Comparison of ENCODE assay signal across 20 cellular contexts in genomic region chr7:128067983-128068382, GRCh38. TPM values are rescaled to one million over a fixed set of nuclear protein-coding genes. Genes with fewer than 3 reads are reported as not detected.
DNase-seq lines count a peak whose midpoint lies in the region; ATAC-seq and TF ChIP-seq lines count a peak whose summit lies in the region.
"Had no signal": no experiment of that assay in that cellular context is flagged by ENCODE, and none has a peak within 500 bp of the region (broad histone marks: within the 10 kb centered on the region; RNA-seq: fewer than 3 reads in every experiment).

No MANE protein-coding gene starts in this region.

- in situ Hi-C loops in gastrocnemius medialis (cut with MboI; ENCODE audit: low sequenced_read_pairs in 4 of 4): no loop called here

- H3K36me3 Mint-ChIP-seq in activated naive CD8-positive, alpha-beta T cell treated with anti-CD3 and anti-CD28 coated beads, Interleukin-2, amount 10 ng/mL, durations not matched to agents 7 days and 5 days: peaks cover 6% of the 10 kb centered on the region
- peaks cover 19% of the 10 kb centered on the region for H3K36me3 Mint-ChIP-seq in activated naive CD8-positive, alpha-beta T cell treated with anti-CD3 and anti-CD28 coated beads for 36 hours
- H3K36me3 Mint-ChIP-seq in natural killer cell treated with Interleukin-12 subunit alpha and Interleukin-12 subunit beta and Interleukin-15 and Interleukin-18, amount 100 ng/mL, for 72 hours: no peaks in the 10 kb centered on the region

- POLR2A ChIA-PET in activated naive CD8-positive, alpha-beta T cell treated with anti-CD3 and anti-CD28 coated beads, Interleukin-2, amount 10 ng/mL, durations not matched to agents 7 days and 5 days (lab: Charles Lee): interaction anchor here (1.6 kb wide), 1 partner anchor 9 kb away, joined by 7 read pairs; no protein-coding TSS in a partner anchor

- no peak for ATAC-seq in activated naive CD8-positive, alpha-beta T cell treated with anti-CD3 and anti-CD28 coated beads, Interleukin-2, amount 10 ng/mL, durations not matched to agents 7 days and 5 days (ENCODE audit: low read depth)
- ATAC-seq in right lobe of liver (no peak), gastrocnemius medialis (no peak)
- no peak for ATAC-seq in natural killer cell treated with Interleukin-12 subunit alpha and Interleukin-12 subunit beta and Interleukin-15 and Interleukin-18, amount 100 ng/mL, for 72 hours
- ATAC-seq: A549; CD8-positive, alpha-beta T cell; HepG2 had no signal

- no peaks in the 10 kb centered on the region for H3K9me3 Mint-ChIP-seq in activated naive CD8-positive, alpha-beta T cell treated with anti-CD3 and anti-CD28 coated beads, Interleukin-2, amount 10 ng/mL, durations not matched to agents 7 days and 5 days
- H3K9me3 Mint-ChIP-seq in activated naive CD8-positive, alpha-beta T cell treated with anti-CD3 and anti-CD28 coated beads for 36 hours: no peaks in the 10 kb centered on the region
- H3K9me3 Mint-ChIP-seq in natural killer cell treated with Interleukin-12 subunit alpha and Interleukin-12 subunit beta and Interleukin-15 and Interleukin-18, amount 100 ng/mL, for 72 hours: no peaks in the 10 kb centered on the region
- H3K9me3 Mint-ChIP-seq: CD8-positive, alpha-beta T cell had no signal

- H3K36me3 ChIP-seq in right lobe of liver (peaks cover 0 to 2% (median 0%) of the 10 kb centered on the region in 4 donors), gastrocnemius medialis (no peaks in the 10 kb centered on the region)
- H3K36me3 ChIP-seq: HAP-1 had no signal

- H3K27me3 Mint-ChIP-seq in activated naive CD8-positive, alpha-beta T cell treated with anti-CD3 and anti-CD28 coated beads, Interleukin-2, amount 10 ng/mL, durations not matched to agents 7 days and 5 days: no peaks in the 10 kb centered on the region
- H3K27me3 Mint-ChIP-seq in activated naive CD8-positive, alpha-beta T cell treated with anti-CD3 and anti-CD28 coated beads for 36 hours: no peaks in the 10 kb centered on the region
- no peaks in the 10 kb centered on the region for H3K27me3 Mint-ChIP-seq in natural killer cell treated with Interleukin-12 subunit alpha and Interleukin-12 subunit beta and Interleukin-15 and Interleukin-18, amount 100 ng/mL, for 72 hours

- WGBS in right lobe of liver (ENCODE audit: insufficient coverage, low coverage, low lambda C conversion rate, missing lambda C conversion rate): 73% methylated on average over 3 of the region's 5 CpGs

- intact Hi-C loops in right lobe of liver (cut with DNase I): no loop called here
- intact Hi-C loops in gastrocnemius medialis (cut with DNase I; ENCODE audit: low total_unique reads): no loop called here

- H3K4me3 ChIP-seq in NB4 (ENCODE audit: low read depth, low read length) (no peak overlapping the region), right lobe of liver (no peak overlapping the region), gastrocnemius medialis (no peak overlapping the region)
- H3K4me3 ChIP-seq: A549, HAP-1 had no signal

- H3K4me3 Mint-ChIP-seq in activated naive CD8-positive, alpha-beta T cell treated with anti-CD3 and anti-CD28 coated beads, Interleukin-2, amount 10 ng/mL, durations not matched to agents 7 days and 5 days: no peak overlapping the region
- H3K4me3 Mint-ChIP-seq in activated naive CD8-positive, alpha-beta T cell treated with anti-CD3 and anti-CD28 coated beads for 36 hours: no peak overlapping the region
- H3K4me3 Mint-ChIP-seq in natural killer cell treated with Interleukin-12 subunit alpha and Interleukin-12 subunit beta and Interleukin-15 and Interleukin-18, amount 100 ng/mL, for 72 hours: no peak overlapping the region
- H3K4me3 Mint-ChIP-seq: CD8-positive, alpha-beta T cell had no signal

- no peaks in the 10 kb centered on the region for H3K4me1 ChIP-seq in right lobe of liver
- no peaks in the 10 kb centered on the region for H3K4me1 ChIP-seq in gastrocnemius medialis
- H3K4me1 ChIP-seq: A549, HAP-1 had no signal

- H3K9me3 ChIP-seq in right lobe of liver (no peaks in the 10 kb centered on the region), gastrocnemius medialis (no peaks in the 10 kb centered on the region)
- H3K9me3 ChIP-seq: A549, HAP-1 had no signal

- no peak for TF ChIP-seq POLR2A in NB4 (IDR thresholded peaks at IDR 0.05; ENCODE audit: extremely low read depth, insufficient read length)
- TF ChIP-seq POLR2A in right lobe of liver (IDR thresholded peaks at IDR 0.05): no peak
- no peak for TF ChIP-seq POLR2A in gastrocnemius medialis (IDR thresholded peaks at IDR 0.05)

- peak overlapping the region; percentile 19 for H3K27ac Mint-ChIP-seq in activated naive CD8-positive, alpha-beta T cell treated with anti-CD3 and anti-CD28 coated beads, Interleukin-2, amount 10 ng/mL, durations not matched to agents 7 days and 5 days
- no peak overlapping the region for H3K27ac Mint-ChIP-seq in activated naive CD8-positive, alpha-beta T cell treated with anti-CD3 and anti-CD28 coated beads for 36 hours
- H3K27ac Mint-ChIP-seq in natural killer cell treated with Interleukin-12 subunit alpha and Interleukin-12 subunit beta and Interleukin-15 and Interleukin-18, amount 100 ng/mL, for 72 hours: no peak overlapping the region
- H3K27ac Mint-ChIP-seq: CD8-positive, alpha-beta T cell had no signal

- no peak for DNase-seq in activated naive CD8-positive, alpha-beta T cell treated with anti-CD3 and anti-CD28 coated beads, Interleukin-2, amount 10 ng/mL, durations not matched to agents 7 days and 5 days
- DNase-seq in activated naive CD8-positive, alpha-beta T cell treated with anti-CD3 and anti-CD28 coated beads for 36 hours: no peak
- peak; percentile 37 for DNase-seq in NB4 (ENCODE audit: low read depth)
- peak; percentile 38 for DNase-seq in epidermal melanocyte (ENCODE audit: insufficient read length, low spot score)
- DNase-seq in right lobe of liver: no peak
- no peak for DNase-seq in natural killer cell treated with Interleukin-12 subunit alpha and Interleukin-12 subunit beta and Interleukin-15 and Interleukin-18, amount 100 ng/mL, for 72 hours (ENCODE audit: low spot score)
- no peak for DNase-seq in DMS 273 (lab: John Stamatoyannopoulos, UW; ENCODE audit: unreplicated experiment)
- DNase-seq in gastrocnemius medialis: no peak
- DNase-seq: CD8-positive, alpha-beta T cell; Karpas-422; NCI-H1048; NCI-H146; NCI-H2081 treated with DMSO at 0.1 percent for 48 hours; NCI-H345; NCI-H526 treated with DMSO at 0.1 percent for 48 hours; NK-92 treated with Interleukin-12 subunit alpha and Interleukin-12 subunit beta, amount 100 ng/mL, for 24 hours; SHP77 treated with DMSO at 0.1 percent for 48 hours had no signal

- peaks cover 21% of the 10 kb centered on the region for H3K4me1 Mint-ChIP-seq in activated naive CD8-positive, alpha-beta T cell treated with anti-CD3 and anti-CD28 coated beads, Interleukin-2, amount 10 ng/mL, durations not matched to agents 7 days and 5 days
- peaks cover 26% of the 10 kb centered on the region for H3K4me1 Mint-ChIP-seq in activated naive CD8-positive, alpha-beta T cell treated with anti-CD3 and anti-CD28 coated beads for 36 hours
- H3K4me1 Mint-ChIP-seq in natural killer cell treated with Interleukin-12 subunit alpha and Interleukin-12 subunit beta and Interleukin-15 and Interleukin-18, amount 100 ng/mL, for 72 hours (ENCODE audit: low read depth in 2 of 2): peaks cover 14 to 28% of the 10 kb centered on the region in 2 donors

- no peak overlapping the region for H3K27ac ChIP-seq in right lobe of liver
- H3K27ac ChIP-seq in gastrocnemius medialis: no peak overlapping the region
- H3K27ac ChIP-seq: A549 had no signal

- H3K27me3 ChIP-seq in right lobe of liver (no peaks in the 10 kb centered on the region), gastrocnemius medialis (no peaks in the 10 kb centered on the region)

- TF ChIP-seq CTCF in NB4 (IDR thresholded peaks at IDR 0.05; ENCODE audit: low read depth, low read length): no peak
- TF ChIP-seq CTCF in right lobe of liver (IDR thresholded peaks at IDR 0.05): no peak
- TF ChIP-seq CTCF in gastrocnemius medialis (IDR thresholded peaks at IDR 0.05 in 4 of 5, conservative IDR thresholded peaks at IDR 0.05 in 1 of 5): no peak

RNA-seq across cellular contexts. Expression of gene LRRC4, which starts 36.7 kb away (rescaled TPM):
- total RNA-seq in activated naive CD8-positive, alpha-beta T cell treated with anti-CD3 and anti-CD28 coated beads, Interleukin-2, amount 10 ng/mL, durations not matched to agents 7 days and 5 days: under 1 TPM in 1 of 2 experiments, not detected in 1; 0.11 TPM
- not detected for total RNA-seq in activated naive CD8-positive, alpha-beta T cell treated with anti-CD3 and anti-CD28 coated beads for 36 hours
- total RNA-seq in right lobe of liver (1 to 10 TPM in 5 of 6 experiments, under 1 TPM in 1; 0.74 to 4.0 (median 2.5) TPM), gastrocnemius medialis (1 to 10 TPM in 1 of 4 donors, under 1 TPM in 3; 0.29 to 4.3 (median 0.96) TPM)
- total RNA-seq in natural killer cell treated with Interleukin-12 subunit alpha and Interleukin-12 subunit beta and Interleukin-15 and Interleukin-18, amount 100 ng/mL, for 72 hours: under 1 TPM in 1 of 2 donors, not detected in 1; 0.07 TPM
- total RNA-seq: HepG2 had no signal

Comparison
In these comparisons a context has a peak if more than half of its experiments do, and no peak if none do; other contexts are left out.
1. DNase-seq: peak in NB4 (single experiment) and epidermal melanocyte (single experiment); none in activated naive CD8-positive, alpha-beta T cell treated with anti-CD3 and anti-CD28 coated beads, Interleukin-2, amount 10 ng/mL, durations not matched to agents 7 days and 5 days (single experiment), activated naive CD8-positive, alpha-beta T cell treated with anti-CD3 and anti-CD28 coated beads for 36 hours (single experiment), right lobe of liver (0 of 3), natural killer cell treated with Interleukin-12 subunit alpha and Interleukin-12 subunit beta and Interleukin-15 and Interleukin-18, amount 100 ng/mL, for 72 hours (single experiment), DMS 273 (single experiment) and gastrocnemius medialis (0 of 2).